21 cellular contexts compared by ENCODE assay signal in genomic region chr16:89042711-89043551, GRCh38. TPM values are rescaled to one million over a fixed set of nuclear protein-coding genes. Genes with fewer than 3 reads are reported as not detected.
DNase-seq lines count a peak whose midpoint lies in the region; ATAC-seq, FAIRE-seq and TF ChIP-seq lines count a peak whose summit lies in the region.
"Had no signal": no experiment of that assay in that cellular context is flagged by ENCODE, and none has a peak within 500 bp of the region (broad histone marks: within the 10 kb centered on the region; RNA-seq: fewer than 3 reads in every experiment).

No MANE protein-coding gene starts in this region.

- no peak for FAIRE-seq in HepG2 (lab: Jason Lieb, UNC)
- FAIRE-seq: A549, H54, RCC 7860 had no signal

- peaks cover 14% of the 10 kb centered on the region for H3K27me3 Mint-ChIP-seq in glutamatergic neuron (ENCODE audit: unreplicated experiment)
- H3K27me3 Mint-ChIP-seq: CD4-positive, CD25-positive, alpha-beta regulatory T cell had no signal

- no peak overlapping the region for H3K4me3 Mint-ChIP-seq in glutamatergic neuron (ENCODE audit: unreplicated experiment)
- H3K4me3 Mint-ChIP-seq: B cell; CD4-positive, CD25-positive, alpha-beta regulatory T cell had no signal

- no peaks in the 10 kb centered on the region for H4K20me1 ChIP-seq in osteoblast (ENCODE audit: insufficient read depth, low read length)
- peaks cover 3% of the 10 kb centered on the region; the same call in 1 of the 2 replicates for H4K20me1 ChIP-seq in HepG2 (ENCODE audit: insufficient read depth, low read length)

- H2AFZ ChIP-seq in osteoblast (ENCODE audit: low read length) (no peak overlapping the region), HepG2 (ENCODE audit: low read length) (no peak overlapping the region)

- in situ Hi-C loops in HepG2 (cut with HindIII; ENCODE audit: extremely low pct_ligation_motif_present, low pct_unique_long_range_greater_than_20kb) (no loop called here), KBM-7 (cut with MboI; ENCODE audit: low pct_unique_long_range_greater_than_20kb, low sequenced_read_pairs) (no loop called here)

- CTCF ChIA-PET in HepG2 (lab: Yijun Ruan, JAX; ENCODE audit: low intra/inter-chr PET ratio, low total read pairs) = no interaction called here

- H3K27me3 ChIP-seq in osteoblast (ENCODE audit: insufficient read depth, low read length) (peaks cover 17% of the 10 kb centered on the region), HepG2 (ENCODE audit: control insufficient read depth in 1 of 2, insufficient read depth in 2 of 2, low read length in 2 of 2) (peaks cover 18 to 88% of the 10 kb centered on the region in 2 experiments)

- intact Hi-C loops in left ventricle myocardium superior (cut with micrococcal nuclease) = no loop called here
- intact Hi-C loops in cardiac septum (cut with DNase I) = no loop called here
- intact Hi-C loops in HepG2 (cut with micrococcal nuclease; ENCODE audit: unreplicated experiment) = no loop called here

- no peak overlapping the region for H3K27ac ChIP-seq in osteoblast (ENCODE audit: low read depth, low read length)
- H3K27ac ChIP-seq in HepG2 (ENCODE audit: extremely low read length, insufficient read depth, low read length) = no peak overlapping the region
- H3K27ac ChIP-seq: A549 had no signal

- TF ChIP-seq EP300 in HepG2 (IDR thresholded peaks at IDR 0.05; ENCODE audit: low read depth in 2 of 2, low read length in 2 of 2) (no peak), HepG2 (CRISPR knock-in tag; IDR thresholded peaks at IDR 0.05; ENCODE audit: borderline replicate concordance) (no peak)

- no peak for ATAC-seq in left ventricle myocardium superior
- ATAC-seq in HepG2 = no peak
- ATAC-seq: A549 had no signal

- H3K36me3 ChIP-seq in osteoblast (ENCODE audit: insufficient read depth, low read length) (no peaks in the 10 kb centered on the region), HepG2 (replicated peaks in 1 of 2; ENCODE audit: control insufficient read depth in 1 of 2, insufficient read depth in 2 of 2, low read length in 2 of 2) (no peaks in the 10 kb centered on the region)

- 24% methylated on average over 19 of the region's 32 CpGs for WGBS in HepG2 (ENCODE audit: low lambda C conversion rate)

- peaks cover 15% of the 10 kb centered on the region for H3K4me1 Mint-ChIP-seq in glutamatergic neuron (ENCODE audit: low read depth, unreplicated experiment)
- H3K4me1 Mint-ChIP-seq: CD4-positive, CD25-positive, alpha-beta regulatory T cell had no signal

- H3K9me3 Mint-ChIP-seq in glutamatergic neuron (ENCODE audit: unreplicated experiment) = peaks cover 11% of the 10 kb centered on the region

- POLR2A ChIA-PET in HepG2 (lab: Yijun Ruan, JAX) = no interaction called here

- H3K4me3 ChIP-seq in osteoblast (ENCODE audit: insufficient read depth, low read length) (no peak overlapping the region), HepG2 (replicated peaks in 1 of 3; ENCODE audit: insufficient read depth in 1 of 3, low read depth in 2 of 3, low read length in 3 of 3) (no peak overlapping the region)
- H3K4me3 ChIP-seq: A549 had no signal

- H3K79me2 ChIP-seq in osteoblast (ENCODE audit: insufficient read depth, low read length) (no peaks in the 10 kb centered on the region), HepG2 (ENCODE audit: insufficient read depth, low read length) (no peaks in the 10 kb centered on the region)

- peak; percentile 18 for DNase-seq in left ventricle myocardium superior
- no peak for DNase-seq in cardiac septum (ENCODE audit: low spot score)
- DNase-seq in glutamatergic neuron = peak; percentile 15
- peak; percentile 79 for DNase-seq in osteoblast (ENCODE audit: insufficient read length, low spot score, missing footprints)
- DNase-seq in HepG2 (ENCODE audit: low spot score) = no peak
- DNase-seq in stimulated activated CD4-positive, alpha-beta T cell treated with anti-CD3 and anti-CD28 coated beads, Interleukin-4, amount 100 ng/mL, for 4 hours = no peak
- DNase-seq in KBM-7 = no peak
- DNase-seq: CD4-positive, CD25-positive, alpha-beta regulatory T cell; Kasumi-1; NCI-H1417; NCI-H1694 treated with DMSO at 0.1 percent for 48 hours; NCI-H2081 treated with DMSO at 0.1 percent for 48 hours; NCI-H2171 treated with DMSO at 0.1 percent for 48 hours; NCI-H524 treated with DMSO at 0.1 percent for 48 hours; NCI-H82; OCI-M1; SHP77 had no signal

- no peak overlapping the region for H3K9ac ChIP-seq in HepG2 (ENCODE audit: insufficient read depth, low read depth, low read length)

- H3K9me3 ChIP-seq in osteoblast (ENCODE audit: low read depth, low read length) (no peaks in the 10 kb centered on the region), HepG2 (ENCODE audit: low read length) (no peaks in the 10 kb centered on the region)
- H3K9me3 ChIP-seq: A549 had no signal

- TF ChIP-seq RAD21 in HepG2 (CRISPR knock-in tag; IDR thresholded peaks at IDR 0.05) = no peak

- no peak overlapping the region for H3K27ac Mint-ChIP-seq in glutamatergic neuron (ENCODE audit: unreplicated experiment)
- H3K27ac Mint-ChIP-seq: CD4-positive, CD25-positive, alpha-beta regulatory T cell had no signal

- TF ChIP-seq POLR2A in HepG2 (IDR thresholded peaks at IDR 0.05; ENCODE audit: insufficient read depth in 1 of 2, low read depth in 2 of 2, low read length in 2 of 2) = no peak

- H3K36me3 Mint-ChIP-seq in glutamatergic neuron (ENCODE audit: unreplicated experiment) = peaks cover 5% of the 10 kb centered on the region
- H3K36me3 Mint-ChIP-seq: CD4-positive, CD25-positive, alpha-beta regulatory T cell had no signal

- BruUV-seq in HepG2 (replicated peaks; lab: Mats Ljungman, UMichigan) = no TSS peak

- H3K4me2 ChIP-seq in osteoblast (ENCODE audit: insufficient read depth, low read length) = no peak overlapping the region
- no peak overlapping the region for H3K4me2 ChIP-seq in HepG2 (ENCODE audit: low read depth, low read length)
- H3K4me2 ChIP-seq: A549 had no signal

- no peaks in the 10 kb centered on the region for H3K4me1 ChIP-seq in osteoblast (ENCODE audit: insufficient read depth, low read length)
- peaks cover under 1% of the 10 kb centered on the region; the same call in 1 of the 2 replicates for H3K4me1 ChIP-seq in HepG2 (ENCODE audit: insufficient read depth, low read length)
- H3K4me1 ChIP-seq: A549 had no signal

- no peak for TF ChIP-seq CTCF in glutamatergic neuron (IDR thresholded peaks at IDR 0.05; ENCODE audit: partially characterized antibody, unreplicated experiment)
- TF ChIP-seq CTCF in osteoblast (IDR thresholded peaks at IDR 0.05; ENCODE audit: extremely low read depth, low read depth, low read length) = no peak
- TF ChIP-seq CTCF in HepG2 (CRISPR knock-in tag; IDR thresholded peaks at IDR 0.05) = no peak

TF ChIP-seq in HepG2, 621 proteins besides CTCF, POLR2A, EP300 and RAD21:
- no peak for TF ChIP-seq HDAC2 (CRISPR knock-in tag; IDR thresholded peaks at IDR 0.05)
- no peak for TF ChIP-seq ZNF383 (CRISPR knock-in tag; IDR thresholded peaks at IDR 0.05; ENCODE audit: borderline replicate concordance)
- no peak for TF ChIP-seq ZNF572 (CRISPR knock-in tag; IDR thresholded peaks at IDR 0.05)
- no peak for TF ChIP-seq FOXK2 (IDR thresholded peaks at IDR 0.05)
- TF ChIP-seq ZNF292 (CRISPR knock-in tag; IDR thresholded peaks at IDR 0.05; ENCODE audit: borderline replicate concordance, low read depth) = no peak
- TF ChIP-seq ZNF780A (CRISPR knock-in tag; IDR thresholded peaks at IDR 0.05) = no peak
- no peak for TF ChIP-seq TEF (CRISPR knock-in tag; IDR thresholded peaks at IDR 0.05)
TF ChIP-seq in HepG2: peak in this region for 0.

RNA-seq across cellular contexts. Expression of gene ACSF3, which starts 50.7 kb away (rescaled TPM):
- total RNA-seq in left ventricle myocardium superior = 22.5 TPM
- total RNA-seq in cardiac septum = 14.7 TPM
- 29.3 TPM for total RNA-seq in glutamatergic neuron (ENCODE audit: unreplicated experiment)
- total RNA-seq in osteoblast = 25.6 and 29.3 TPM in 2 replicates
- 23.5 and 30.6 TPM in 2 replicates for total RNA-seq in HepG2 (2016; rRNA removed; fragmentation: Illumina TruSeq; extraction: Trizol)
- total RNA-seq in HepG2 (2016; cell fraction: cytosol; rRNA removed; fragmentation: Illumina TruSeq; extraction: Trizol; ENCODE audit: low read depth) = 13.8 and 14.5 TPM in 2 replicates
- total RNA-seq in HepG2 (2016; cell fraction: insoluble cytoplasmic fraction; rRNA removed; fragmentation: Illumina TruSeq; extraction: Trizol) = 22.1 and 29.1 TPM in 2 replicates
- total RNA-seq in HepG2 (2016; cell fraction: membrane; rRNA removed; fragmentation: Illumina TruSeq; extraction: Trizol) = 23.0 and 24.3 TPM in 2 replicates
- total RNA-seq in HepG2 (2016; cell fraction: nucleus; rRNA removed; fragmentation: Illumina TruSeq; extraction: Trizol) = 19.3 and 21.6 TPM in 2 replicates
- 14.9 and 16.5 TPM in 2 replicates for polyA plus RNA-seq in HepG2 (2011; rRNA removed)
- 11.3 and 15.5 TPM in 2 replicates for polyA plus RNA-seq in HepG2 (2011; cell fraction: cytosol; rRNA removed)
- polyA plus RNA-seq in HepG2 (2011; cell fraction: nucleus; rRNA removed) = 31.3 and 34.0 TPM in 2 replicates
- polyA plus RNA-seq in HepG2 (2012) = 16.6 and 17.2 TPM in 2 replicates
- polyA plus RNA-seq in HepG2 (2016; cell fraction: cytosol; fragmentation: Illumina TruSeq; extraction: Trizol; ENCODE audit: low read depth) = 6.9 and 9.7 TPM in 2 replicates
- polyA plus RNA-seq in HepG2 (2016; cell fraction: insoluble cytoplasmic fraction; fragmentation: Illumina TruSeq; extraction: Trizol; ENCODE audit: low read depth) = 21.8 and 22.0 TPM in 2 replicates
- polyA plus RNA-seq in HepG2 (2016; cell fraction: membrane; fragmentation: Illumina TruSeq; extraction: Trizol; ENCODE audit: low read depth) = 11.2 and 13.0 TPM in 2 replicates
- 37.2 and 38.9 TPM in 2 replicates for polyA plus RNA-seq in HepG2 (2016; cell fraction: nucleus; fragmentation: Illumina TruSeq; extraction: Trizol; ENCODE audit: insufficient read depth, low read depth)
- 46.7 and 47.0 TPM in 2 replicates for polyA minus RNA-seq in HepG2 (2011; rRNA and poly(A)+ RNA removed; ENCODE audit: low replicate concordance)
- polyA minus RNA-seq in HepG2 (2011; cell fraction: cytosol; rRNA and poly(A)+ RNA removed) = 22.4 and 32.0 TPM in 2 replicates
- polyA minus RNA-seq in HepG2 (2011; cell fraction: nucleus; rRNA and poly(A)+ RNA removed) = 35.9 and 36.8 TPM in 2 replicates

Comparison
In these comparisons a context has a peak if more than half of its experiments do, and no peak if none do; other contexts are left out.
1. DNase-seq: peak in left ventricle myocardium superior (single experiment), glutamatergic neuron (single experiment) and osteoblast (single experiment); none in cardiac septum (single experiment), HepG2 (single experiment), stimulated activated CD4-positive, alpha-beta T cell treated with anti-CD3 and anti-CD28 coated beads, Interleukin-4, amount 100 ng/mL, for 4 hours (0 of 2) and KBM-7 (single experiment).